ENCODE assay signal across 8 cellular contexts in genomic region chr11:65887723-65888162, GRCh38. TPM values are rescaled to one million over a fixed set of nuclear protein-coding genes. Genes with fewer than 3 reads are reported as not detected.
DNase-seq lines count a peak whose midpoint lies in the region; ATAC-seq, FAIRE-seq and TF ChIP-seq lines count a peak whose summit lies in the region.

No MANE protein-coding gene starts in this region.

- H3K27ac ChIP-seq in BLaER1 treated with 17β-estradiol and CSF1 and Interleukin-3, amounts not matched to agents 10 nM and 100 nM: peak overlapping the region; percentile 6 to 94 (median 87); a peak in 21 of 22 replicates
- peak overlapping the region; percentile 37 for H3K27ac ChIP-seq in HepG2 (ENCODE audit: extremely low read length, insufficient read depth, low read length)

- peaks cover 37% of the 10 kb centered on the region for H3K4me1 Mint-ChIP-seq in type B pancreatic cell (ENCODE audit: unreplicated experiment)

- H3K79me2 ChIP-seq in HepG2 (ENCODE audit: insufficient read depth, low read length): peaks cover 5% of the 10 kb centered on the region

- intact Hi-C loops in HepG2 (cut with micrococcal nuclease; ENCODE audit: unreplicated experiment): loop anchor here (1.0 to 5.0 kb wide), 4 partner anchors 29 to 102 kb away; partner anchors contain the start of genes CFL1 and SART1

- TF ChIP-seq RAD21 in HepG2 (CRISPR knock-in tag; IDR thresholded peaks at IDR 0.05): no peak

- no peaks in the 10 kb centered on the region for H3K27me3 ChIP-seq in BLaER1 treated with 17β-estradiol and CSF1 and Interleukin-3, amounts not matched to agents 10 nM and 100 nM
- no peaks in the 10 kb centered on the region; a peak in 1 of 5 replicates for H3K27me3 ChIP-seq in HepG2 (ENCODE audit: control insufficient read depth in 1 of 2, insufficient read depth in 2 of 2, low read length in 2 of 2)

- no peak for TF ChIP-seq CTCF in HepG2 (CRISPR knock-in tag; IDR thresholded peaks at IDR 0.05)
- no peak for TF ChIP-seq CTCF in type B pancreatic cell (conservative IDR thresholded peaks at IDR 0.05)

- TSS peak; percentile 54 for BruUV-seq in HepG2 (replicated peaks; lab: Mats Ljungman, UMichigan)

- H3K4me1 ChIP-seq in BLaER1 treated with 17β-estradiol and CSF1 and Interleukin-3, amounts not matched to agents 10 nM and 100 nM: peaks cover 59 to 73% (median 69%) of the 10 kb centered on the region in 10 experiments
- peaks cover 67% of the 10 kb centered on the region for H3K4me1 ChIP-seq in HepG2 (ENCODE audit: insufficient read depth, low read length)

- peak overlapping the region; percentile 61 to 98 (median 85) for H3K4me3 ChIP-seq in BLaER1 treated with 17β-estradiol and CSF1 and Interleukin-3, amounts not matched to agents 10 nM and 100 nM
- peak overlapping the region; percentile 74 to 91 (median 87) for H3K4me3 ChIP-seq in HepG2 (replicated peaks in 1 of 3; ENCODE audit: insufficient read depth in 1 of 3, low read depth in 2 of 3, low read length in 3 of 3)

- POLR2A ChIA-PET in HepG2 (lab: Yijun Ruan, JAX): interaction anchor here (0.6 to 7.6 kb wide), 31 partner anchors 9 to 235 kb away, joined by 3 to 95 read pairs (median 5); partner anchors contain the start of genes BANF1, C11orf68, CFL1 and EFEMP2

- CTCF ChIA-PET in HepG2 (lab: Yijun Ruan, JAX; ENCODE audit: low intra/inter-chr PET ratio, low total read pairs): interaction anchor here (1.1 to 6.9 kb wide), 5 partner anchors 11 to 143 kb away, joined by 3 to 63 read pairs (median 4); no protein-coding TSS in a partner anchor

- peaks cover 5% of the 10 kb centered on the region for H3K36me3 Mint-ChIP-seq in type B pancreatic cell

- H3K36me3 ChIP-seq in BLaER1 treated with 17β-estradiol and CSF1 and Interleukin-3, amounts not matched to agents 10 nM and 100 nM: peaks cover 34 to 52% (median 43%) of the 10 kb centered on the region in 11 experiments
- peaks cover 4 to 16% of the 10 kb centered on the region in 2 experiments; a peak in 4 of 5 replicates for H3K36me3 ChIP-seq in HepG2 (replicated peaks in 1 of 2; ENCODE audit: control insufficient read depth in 1 of 2, insufficient read depth in 2 of 2, low read length in 2 of 2)

- no peak overlapping the region for H2AFZ ChIP-seq in HepG2 (ENCODE audit: low read length)

- ATAC-seq in HG03520 (IDR thresholded peaks at IDR 0.05; ENCODE audit: unreplicated experiment): peak; percentile 2
- ATAC-seq in HepG2: peak; percentile 6

- 0% methylated on average over 14 of the region's 23 CpGs for WGBS in HepG2 (ENCODE audit: low lambda C conversion rate)

- peak overlapping the region; percentile 98 for H3K4me3 Mint-ChIP-seq in type B pancreatic cell

- TF ChIP-seq EP300 in HepG2 (IDR thresholded peaks at IDR 0.05; ENCODE audit: low read depth in 2 of 2, low read length in 2 of 2): no peak
- TF ChIP-seq EP300 in HepG2 (CRISPR knock-in tag; IDR thresholded peaks at IDR 0.05; ENCODE audit: borderline replicate concordance): no peak

- no peaks in the 10 kb centered on the region for H3K9me3 ChIP-seq in BLaER1 treated with 17β-estradiol and CSF1 and Interleukin-3, amounts not matched to agents 10 nM and 100 nM (replicated peaks in 1 of 11)
- no peaks in the 10 kb centered on the region for H3K9me3 ChIP-seq in HepG2 (ENCODE audit: low read length)

- DNase-seq in amniotic epithelial cell (ENCODE audit: low read depth): peak; percentile 22
- DNase-seq in HepG2 (ENCODE audit: low spot score): no peak
- DNase-seq in type B pancreatic cell (ENCODE audit: extremely low spot score, unreplicated experiment): no peak
- no peak for DNase-seq in activated effector memory CD4-positive, alpha-beta T cell treated with anti-CD3 and anti-CD28 coated beads, Interleukin-2, amount 50 U/mL, for 16 hours
- DNase-seq in germinal center (ENCODE audit: low spot score): no peak
- DNase-seq in stimulated activated CD4-positive, alpha-beta T cell treated with anti-CD3 and anti-CD28 coated beads, Interleukin-12 subunit alpha, Interleukin-12 subunit beta, amount 100 ng/mL, for 4 hours: no peak

- H4K20me1 ChIP-seq in BLaER1 treated with 17β-estradiol and CSF1 and Interleukin-3, amounts not matched to agents 10 nM and 100 nM: peaks cover 0 to 70% (median 49%) of the 10 kb centered on the region in 11 experiments; a peak in 18 of 22 replicates
- H4K20me1 ChIP-seq in HepG2 (ENCODE audit: insufficient read depth, low read length): no peaks in the 10 kb centered on the region

- H3K27ac Mint-ChIP-seq in type B pancreatic cell: peak overlapping the region; percentile 83

- no peak for FAIRE-seq in HepG2 (lab: Jason Lieb, UNC)

- peaks cover 15% of the 10 kb centered on the region for H3K27me3 Mint-ChIP-seq in type B pancreatic cell

- TF ChIP-seq POLR2A in HepG2 (IDR thresholded peaks at IDR 0.05; ENCODE audit: insufficient read depth in 1 of 2, low read depth in 2 of 2, low read length in 2 of 2): no peak

- peak overlapping the region; percentile 69 to 98 (median 89) for H3K9ac ChIP-seq in BLaER1 treated with 17β-estradiol and CSF1 and Interleukin-3, amounts not matched to agents 10 nM and 100 nM
- H3K9ac ChIP-seq in HepG2 (ENCODE audit: insufficient read depth, low read depth, low read length): peak overlapping the region; percentile 70

- H3K9me3 Mint-ChIP-seq in type B pancreatic cell: no peaks in the 10 kb centered on the region

- peak overlapping the region; percentile 94 to 98 (median 97) for H3K4me2 ChIP-seq in BLaER1 treated with 17β-estradiol and CSF1 and Interleukin-3, amounts not matched to agents 10 nM and 100 nM
- H3K4me2 ChIP-seq in HepG2 (ENCODE audit: low read depth, low read length): peak overlapping the region; percentile 96

- in situ Hi-C loops in HepG2 (cut with HindIII; ENCODE audit: extremely low pct_ligation_motif_present, low pct_unique_long_range_greater_than_20kb): no loop called here

RNA-seq across cellular contexts. Expression of gene FIBP, which starts 0.5 kb away (rescaled TPM):
- total RNA-seq in HepG2 (2016; rRNA removed; fragmentation: Illumina TruSeq; extraction: Trizol) (62.1 and 66.0 TPM in 2 replicates), type B pancreatic cell (ENCODE audit: low replicate concordance) (50.9 and 74.7 TPM in 2 replicates)
- total RNA-seq in HepG2 (2016; cell fraction: cytosol; rRNA removed; fragmentation: Illumina TruSeq; extraction: Trizol; ENCODE audit: low read depth): 107 and 121 TPM in 2 replicates
- total RNA-seq in HepG2 (2016; cell fraction: insoluble cytoplasmic fraction; rRNA removed; fragmentation: Illumina TruSeq; extraction: Trizol): 58.2 and 62.9 TPM in 2 replicates
- total RNA-seq in HepG2 (2016; cell fraction: membrane; rRNA removed; fragmentation: Illumina TruSeq; extraction: Trizol): 102 and 112 TPM in 2 replicates
- 30.9 and 31.6 TPM in 2 replicates for total RNA-seq in HepG2 (2016; cell fraction: nucleus; rRNA removed; fragmentation: Illumina TruSeq; extraction: Trizol)
- polyA plus RNA-seq in HepG2 (2011; rRNA removed): 42.9 and 55.3 TPM in 2 replicates
- 42.7 and 69.1 TPM in 2 replicates for polyA plus RNA-seq in HepG2 (2011; cell fraction: cytosol; rRNA removed)
- polyA plus RNA-seq in HepG2 (2011; cell fraction: nucleus; rRNA removed): 93.3 and 102 TPM in 2 replicates
- 30.4 and 30.7 TPM in 2 replicates for polyA plus RNA-seq in HepG2 (2012)
- 106 and 128 TPM in 2 replicates for polyA plus RNA-seq in HepG2 (2016; cell fraction: cytosol; fragmentation: Illumina TruSeq; extraction: Trizol; ENCODE audit: low read depth)
- 57.7 and 68.5 TPM in 2 replicates for polyA plus RNA-seq in HepG2 (2016; cell fraction: insoluble cytoplasmic fraction; fragmentation: Illumina TruSeq; extraction: Trizol; ENCODE audit: low read depth)
- polyA plus RNA-seq in HepG2 (2016; cell fraction: membrane; fragmentation: Illumina TruSeq; extraction: Trizol; ENCODE audit: low read depth): 104 and 109 TPM in 2 replicates
- polyA plus RNA-seq in HepG2 (2016; cell fraction: nucleus; fragmentation: Illumina TruSeq; extraction: Trizol; ENCODE audit: insufficient read depth, low read depth): 53.2 and 59.2 TPM in 2 replicates
- 100 and 198 TPM in 2 replicates for polyA minus RNA-seq in HepG2 (2011; rRNA and poly(A)+ RNA removed; ENCODE audit: low replicate concordance)
- 30.7 and 31.3 TPM in 2 replicates for polyA minus RNA-seq in HepG2 (2011; cell fraction: cytosol; rRNA and poly(A)+ RNA removed)
- 25.2 and 39.5 TPM in 2 replicates for polyA minus RNA-seq in HepG2 (2011; cell fraction: nucleus; rRNA and poly(A)+ RNA removed)

RNA-seq across cellular contexts. Expression of gene CCDC85B, which starts 2.7 kb away (rescaled TPM):
- 15.7 and 19.5 TPM in 2 replicates for total RNA-seq in HepG2 (2016; rRNA removed; fragmentation: Illumina TruSeq; extraction: Trizol)
- 22.9 and 27.3 TPM in 2 replicates for total RNA-seq in HepG2 (2016; cell fraction: cytosol; rRNA removed; fragmentation: Illumina TruSeq; extraction: Trizol; ENCODE audit: low read depth)
- 14.5 and 18.4 TPM in 2 replicates for total RNA-seq in HepG2 (2016; cell fraction: insoluble cytoplasmic fraction; rRNA removed; fragmentation: Illumina TruSeq; extraction: Trizol)
- total RNA-seq in HepG2 (2016; cell fraction: membrane; rRNA removed; fragmentation: Illumina TruSeq; extraction: Trizol): 26.1 and 34.5 TPM in 2 replicates
- 7.5 and 8.0 TPM in 2 replicates for total RNA-seq in HepG2 (2016; cell fraction: nucleus; rRNA removed; fragmentation: Illumina TruSeq; extraction: Trizol)
- 8.2 and 11.4 TPM in 2 replicates for polyA plus RNA-seq in HepG2 (2011; rRNA removed)
- 17.2 and 32.9 TPM in 2 replicates for polyA plus RNA-seq in HepG2 (2011; cell fraction: cytosol; rRNA removed)
- polyA plus RNA-seq in HepG2 (2011; cell fraction: nucleus; rRNA removed): 8.9 and 11.3 TPM in 2 replicates
- polyA plus RNA-seq in HepG2 (2012): 12.6 and 14.2 TPM in 2 replicates
- polyA plus RNA-seq in HepG2 (2016; cell fraction: cytosol; fragmentation: Illumina TruSeq; extraction: Trizol; ENCODE audit: low read depth): 40.1 and 40.5 TPM in 2 replicates
- 21.1 and 23.0 TPM in 2 replicates for polyA plus RNA-seq in HepG2 (2016; cell fraction: insoluble cytoplasmic fraction; fragmentation: Illumina TruSeq; extraction: Trizol; ENCODE audit: low read depth)
- 35.5 and 37.3 TPM in 2 replicates for polyA plus RNA-seq in HepG2 (2016; cell fraction: membrane; fragmentation: Illumina TruSeq; extraction: Trizol; ENCODE audit: low read depth)
- polyA plus RNA-seq in HepG2 (2016; cell fraction: nucleus; fragmentation: Illumina TruSeq; extraction: Trizol; ENCODE audit: insufficient read depth, low read depth): 15.1 and 21.9 TPM in 2 replicates
- 5.6 and 5.8 TPM in 2 replicates for polyA minus RNA-seq in HepG2 (2011; rRNA and poly(A)+ RNA removed; ENCODE audit: low replicate concordance)
- 8.2 and 10.7 TPM in 2 replicates for polyA minus RNA-seq in HepG2 (2011; cell fraction: cytosol; rRNA and poly(A)+ RNA removed)
- 1.9 and 4.5 TPM in 2 replicates for polyA minus RNA-seq in HepG2 (2011; cell fraction: nucleus; rRNA and poly(A)+ RNA removed)
- total RNA-seq in type B pancreatic cell (ENCODE audit: low replicate concordance): 8.2 and 14.3 TPM in 2 replicates

RNA-seq across cellular contexts. Expression of gene CTSW, which starts 8.1 kb away (rescaled TPM):
- total RNA-seq in HepG2 (2016; rRNA removed; fragmentation: Illumina TruSeq; extraction: Trizol) (not detected in 2 replicates), type B pancreatic cell (ENCODE audit: low replicate concordance) (not detected in 2 replicates)
- not detected in 2 replicates for total RNA-seq in HepG2 (2016; cell fraction: cytosol; rRNA removed; fragmentation: Illumina TruSeq; extraction: Trizol; ENCODE audit: low read depth)
- total RNA-seq in HepG2 (2016; cell fraction: insoluble cytoplasmic fraction; rRNA removed; fragmentation: Illumina TruSeq; extraction: Trizol): not detected in 2 replicates
- not detected in 2 replicates for total RNA-seq in HepG2 (2016; cell fraction: membrane; rRNA removed; fragmentation: Illumina TruSeq; extraction: Trizol)
- not detected in 2 replicates for total RNA-seq in HepG2 (2016; cell fraction: nucleus; rRNA removed; fragmentation: Illumina TruSeq; extraction: Trizol)
- polyA plus RNA-seq in HepG2 (2011; rRNA removed): 0.09 TPM in 1 of 2 replicates, not detected in the other
- not detected in 2 replicates for polyA plus RNA-seq in HepG2 (2011; cell fraction: cytosol; rRNA removed)
- polyA plus RNA-seq in HepG2 (2011; cell fraction: nucleus; rRNA removed): 0.24 TPM in 1 of 2 replicates, not detected in the other
- polyA plus RNA-seq in HepG2 (2012): 0.29 TPM in 1 of 2 replicates, not detected in the other
- not detected in 2 replicates for polyA plus RNA-seq in HepG2 (2016; cell fraction: cytosol; fragmentation: Illumina TruSeq; extraction: Trizol; ENCODE audit: low read depth)
- polyA plus RNA-seq in HepG2 (2016; cell fraction: insoluble cytoplasmic fraction; fragmentation: Illumina TruSeq; extraction: Trizol; ENCODE audit: low read depth): not detected in 2 replicates
- not detected in 2 replicates for polyA plus RNA-seq in HepG2 (2016; cell fraction: membrane; fragmentation: Illumina TruSeq; extraction: Trizol; ENCODE audit: low read depth)
- polyA plus RNA-seq in HepG2 (2016; cell fraction: nucleus; fragmentation: Illumina TruSeq; extraction: Trizol; ENCODE audit: insufficient read depth, low read depth): not detected in 2 replicates
- not detected in 2 replicates for polyA minus RNA-seq in HepG2 (2011; rRNA and poly(A)+ RNA removed; ENCODE audit: low replicate concordance)
- not detected in 2 replicates for polyA minus RNA-seq in HepG2 (2011; cell fraction: cytosol; rRNA and poly(A)+ RNA removed)
- not detected in 2 replicates for polyA minus RNA-seq in HepG2 (2011; cell fraction: nucleus; rRNA and poly(A)+ RNA removed)

RNA-seq across cellular contexts. Expression of gene FOSL1, which starts 12.4 kb away (rescaled TPM):
- 3.1 and 4.0 TPM in 2 replicates for total RNA-seq in HepG2 (2016; rRNA removed; fragmentation: Illumina TruSeq; extraction: Trizol)
- total RNA-seq in HepG2 (2016; cell fraction: cytosol; rRNA removed; fragmentation: Illumina TruSeq; extraction: Trizol; ENCODE audit: low read depth): 1.9 and 2.0 TPM in 2 replicates
- 3.1 and 3.9 TPM in 2 replicates for total RNA-seq in HepG2 (2016; cell fraction: insoluble cytoplasmic fraction; rRNA removed; fragmentation: Illumina TruSeq; extraction: Trizol)
- 3.6 and 3.8 TPM in 2 replicates for total RNA-seq in HepG2 (2016; cell fraction: membrane; rRNA removed; fragmentation: Illumina TruSeq; extraction: Trizol)
- total RNA-seq in HepG2 (2016; cell fraction: nucleus; rRNA removed; fragmentation: Illumina TruSeq; extraction: Trizol): 2.9 and 3.0 TPM in 2 replicates
- polyA plus RNA-seq in HepG2 (2011; rRNA removed): 2.8 and 4.1 TPM in 2 replicates
- polyA plus RNA-seq in HepG2 (2011; cell fraction: cytosol; rRNA removed): 1.2 and 1.3 TPM in 2 replicates
- 5.4 and 6.6 TPM in 2 replicates for polyA plus RNA-seq in HepG2 (2011; cell fraction: nucleus; rRNA removed)
- 3.6 and 8.7 TPM in 2 replicates for polyA plus RNA-seq in HepG2 (2012)
- 3.2 and 3.7 TPM in 2 replicates for polyA plus RNA-seq in HepG2 (2016; cell fraction: cytosol; fragmentation: Illumina TruSeq; extraction: Trizol; ENCODE audit: low read depth)
- 10.6 and 14.5 TPM in 2 replicates for polyA plus RNA-seq in HepG2 (2016; cell fraction: insoluble cytoplasmic fraction; fragmentation: Illumina TruSeq; extraction: Trizol; ENCODE audit: low read depth)
- 7.3 and 8.5 TPM in 2 replicates for polyA plus RNA-seq in HepG2 (2016; cell fraction: membrane; fragmentation: Illumina TruSeq; extraction: Trizol; ENCODE audit: low read depth)
- polyA plus RNA-seq in HepG2 (2016; cell fraction: nucleus; fragmentation: Illumina TruSeq; extraction: Trizol; ENCODE audit: insufficient read depth, low read depth): 9.9 and 15.5 TPM in 2 replicates
- polyA minus RNA-seq in HepG2 (2011; rRNA and poly(A)+ RNA removed; ENCODE audit: low replicate concordance): 3.5 and 6.1 TPM in 2 replicates
- 1.2 and 1.6 TPM in 2 replicates for polyA minus RNA-seq in HepG2 (2011; cell fraction: cytosol; rRNA and poly(A)+ RNA removed)
- polyA minus RNA-seq in HepG2 (2011; cell fraction: nucleus; rRNA and poly(A)+ RNA removed): 3.0 and 3.9 TPM in 2 replicates
- 2.1 and 11.1 TPM in 2 replicates for total RNA-seq in type B pancreatic cell (ENCODE audit: low replicate concordance)

RNA-seq across cellular contexts. Expression of gene EFEMP2, which starts 15.1 kb away (rescaled TPM):
- total RNA-seq in HepG2 (2016; rRNA removed; fragmentation: Illumina TruSeq; extraction: Trizol) (3.7 and 7.4 TPM in 2 replicates), type B pancreatic cell (ENCODE audit: low replicate concordance) (5.5 and 24.5 TPM in 2 replicates)
- 15.2 and 15.7 TPM in 2 replicates for total RNA-seq in HepG2 (2016; cell fraction: cytosol; rRNA removed; fragmentation: Illumina TruSeq; extraction: Trizol; ENCODE audit: low read depth)
- 3.7 and 8.2 TPM in 2 replicates for total RNA-seq in HepG2 (2016; cell fraction: insoluble cytoplasmic fraction; rRNA removed; fragmentation: Illumina TruSeq; extraction: Trizol)
- total RNA-seq in HepG2 (2016; cell fraction: membrane; rRNA removed; fragmentation: Illumina TruSeq; extraction: Trizol): 12.4 and 16.0 TPM in 2 replicates
- total RNA-seq in HepG2 (2016; cell fraction: nucleus; rRNA removed; fragmentation: Illumina TruSeq; extraction: Trizol): 7.8 and 14.5 TPM in 2 replicates
- polyA plus RNA-seq in HepG2 (2011; rRNA removed): 29.7 and 34.3 TPM in 2 replicates
- polyA plus RNA-seq in HepG2 (2011; cell fraction: cytosol; rRNA removed): 17.6 and 22.8 TPM in 2 replicates
- polyA plus RNA-seq in HepG2 (2011; cell fraction: nucleus; rRNA removed): 150 and 216 TPM in 2 replicates
- polyA plus RNA-seq in HepG2 (2012): 12.1 and 14.4 TPM in 2 replicates
- 19.2 and 19.9 TPM in 2 replicates for polyA plus RNA-seq in HepG2 (2016; cell fraction: cytosol; fragmentation: Illumina TruSeq; extraction: Trizol; ENCODE audit: low read depth)
- 5.8 and 5.9 TPM in 2 replicates for polyA plus RNA-seq in HepG2 (2016; cell fraction: insoluble cytoplasmic fraction; fragmentation: Illumina TruSeq; extraction: Trizol; ENCODE audit: low read depth)
- polyA plus RNA-seq in HepG2 (2016; cell fraction: membrane; fragmentation: Illumina TruSeq; extraction: Trizol; ENCODE audit: low read depth): 18.0 and 19.9 TPM in 2 replicates
- polyA plus RNA-seq in HepG2 (2016; cell fraction: nucleus; fragmentation: Illumina TruSeq; extraction: Trizol; ENCODE audit: insufficient read depth, low read depth): 20.2 and 23.5 TPM in 2 replicates
- polyA minus RNA-seq in HepG2 (2011; rRNA and poly(A)+ RNA removed; ENCODE audit: low replicate concordance): 2.1 and 18.1 TPM in 2 replicates
- polyA minus RNA-seq in HepG2 (2011; cell fraction: cytosol; rRNA and poly(A)+ RNA removed): 4.1 and 4.8 TPM in 2 replicates
- 14.5 and 17.7 TPM in 2 replicates for polyA minus RNA-seq in HepG2 (2011; cell fraction: nucleus; rRNA and poly(A)+ RNA removed)
